ENCODE assay signal across 21 cellular contexts in the genomic region with DNA sequence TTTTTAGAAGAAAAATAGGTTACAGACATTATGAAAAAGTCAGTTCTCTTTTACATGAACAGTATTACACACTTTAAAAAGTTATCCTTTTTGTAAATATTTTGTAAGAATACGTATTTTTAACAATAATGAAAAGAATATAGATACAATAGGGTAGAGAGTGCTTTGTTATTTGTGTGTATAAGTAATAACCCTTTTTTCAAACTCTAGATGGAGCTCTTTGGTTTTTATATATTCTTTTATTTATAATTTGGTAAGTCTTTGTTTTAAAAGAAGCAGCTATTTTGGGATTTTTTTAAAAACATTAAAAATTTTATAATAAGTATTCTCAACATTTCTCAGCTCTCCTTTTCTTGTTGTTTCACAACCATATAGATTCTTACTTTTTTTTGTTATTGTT. TPM values are rescaled to one million over a fixed set of nuclear protein-coding genes. Genes with fewer than 3 reads are reported as not detected.
A peak's percentile ranks its signal among the peaks of the same experiment; 100 is the strongest.
DNase-seq lines count a peak whose midpoint lies in the region; ATAC-seq, FAIRE-seq and TF ChIP-seq lines count a peak whose summit lies in the region.
"Had no signal": no experiment of that assay in that cellular context is flagged by ENCODE, and none has a peak within 500 bp of the region (broad histone marks: within the 10 kb centered on the region; RNA-seq: fewer than 3 reads in every experiment).

No MANE protein-coding gene starts in this region.

- POLR2A ChIA-PET in PC-9 (lab: Charles Lee; ENCODE audit: unreplicated experiment): no interaction called here

- H3K27me3 ChIP-seq in PC-9 (ENCODE audit: insufficient read depth, low read depth): no peaks in the 10 kb centered on the region
- H3K27me3 ChIP-seq in osteoblast (ENCODE audit: insufficient read depth, low read length): no peaks in the 10 kb centered on the region
- H3K27me3 ChIP-seq in upper lobe of left lung: no peaks in the 10 kb centered on the region

- DNase-seq in DMS 273 treated with DMSO at 0.1 percent for 48 hours (lab: John Stamatoyannopoulos, UW) (peak; percentile 0), DMS 273 (lab: John Stamatoyannopoulos, UW; ENCODE audit: unreplicated experiment) (no peak), PC-9 (no peak), osteoblast (ENCODE audit: insufficient read length, low spot score, missing footprints) (peak; percentile 65), 8988T (no peak), UCSD-AML1 (lab: John Stamatoyannopoulos, UW; ENCODE audit: unreplicated experiment) (no peak), upper lobe of left lung (no peak)
- DNase-seq: activated CD4-positive, CD25-positive, alpha-beta regulatory T cell; activated naive CD4-positive, alpha-beta T cell treated with anti-CD3 and anti-CD28 coated beads for 36 hours; CD8-positive, alpha-beta T cell; GDM1; hypothalamus; naive B cell; NCI-H2107; retina; trophoblast cell had no signal

- TF ChIP-seq POLR2A in upper lobe of left lung (IDR thresholded peaks at IDR 0.05): no peak

- H3K79me2 ChIP-seq in PC-9 (ENCODE audit: low read depth) (no peaks in the 10 kb centered on the region), osteoblast (ENCODE audit: insufficient read depth, low read length) (no peaks in the 10 kb centered on the region)

- no peaks in the 10 kb centered on the region for H3K9me2 ChIP-seq in PC-9 (ENCODE audit: insufficient read depth)

- H3K36me3 ChIP-seq in PC-9 (ENCODE audit: low read depth): no peaks in the 10 kb centered on the region
- H3K36me3 ChIP-seq in osteoblast (ENCODE audit: insufficient read depth, low read length): no peaks in the 10 kb centered on the region
- no peaks in the 10 kb centered on the region for H3K36me3 ChIP-seq in upper lobe of left lung

- H3K4me3 ChIP-seq in PC-9: no peak overlapping the region
- H3K4me3 ChIP-seq in osteoblast (ENCODE audit: insufficient read depth, low read length): no peak overlapping the region
- H3K4me3 ChIP-seq in upper lobe of left lung: no peak overlapping the region

- BruUV-seq in PC-9 (replicated peaks; lab: Mats Ljungman, UMichigan): no TSS peak

- CTCF ChIA-PET in PC-9 (lab: Charles Lee): interaction anchor here (0.6 kb wide), 1 partner anchor 418 kb away, joined by 3 read pairs; no protein-coding TSS in a partner anchor

- H3K4me1 ChIP-seq in PC-9 (replicated peaks; ENCODE audit: insufficient read depth): no peaks in the 10 kb centered on the region
- no peaks in the 10 kb centered on the region for H3K4me1 ChIP-seq in osteoblast (ENCODE audit: insufficient read depth, low read length)
- H3K4me1 ChIP-seq in upper lobe of left lung: no peaks in the 10 kb centered on the region

- FAIRE-seq in endometrium (lab: Jason Lieb, UNC): peak; percentile 88
- FAIRE-seq: GM19239, HTR-8/SVneo had no signal

- TF ChIP-seq CTCF in PC-9 (conservative IDR thresholded peaks at IDR 0.05) (peak; percentile 55), osteoblast (IDR thresholded peaks at IDR 0.05; ENCODE audit: extremely low read depth, low read depth, low read length) (peak; percentile 38), upper lobe of left lung (IDR thresholded peaks at IDR 0.05) (no peak)

- ATAC-seq in upper lobe of left lung (ENCODE audit: low FRiP score in 2 of 2): no peak
- ATAC-seq: CD8-positive, alpha-beta T cell; left lobe of liver had no signal

- H4K20me1 ChIP-seq in PC-9 (ENCODE audit: insufficient read depth) (no peaks in the 10 kb centered on the region), osteoblast (ENCODE audit: insufficient read depth, low read length) (no peaks in the 10 kb centered on the region)

- H3K27ac ChIP-seq in PC-9 (no peak overlapping the region), osteoblast (ENCODE audit: low read depth, low read length) (no peak overlapping the region), upper lobe of left lung (no peak overlapping the region)
- H3K27ac ChIP-seq: 22Rv1 had no signal

- TF ChIP-seq EP300 in upper lobe of left lung (IDR thresholded peaks at IDR 0.05): no peak

- H3K4me2 ChIP-seq in PC-9: no peak overlapping the region
- H3K4me2 ChIP-seq in osteoblast (ENCODE audit: insufficient read depth, low read length): no peak overlapping the region

- intact Hi-C loops in PC-9 (cut with micrococcal nuclease; ENCODE audit: unreplicated experiment): no loop called here

- H3F3A ChIP-seq in PC-9 (ENCODE audit: insufficient read depth, low read depth): no peaks in the 10 kb centered on the region

- H2AFZ ChIP-seq in PC-9: no peak overlapping the region
- H2AFZ ChIP-seq in osteoblast (ENCODE audit: low read length): no peak overlapping the region

- H3K9me3 ChIP-seq in PC-9 (ENCODE audit: insufficient read depth, low read depth): no peaks in the 10 kb centered on the region
- H3K9me3 ChIP-seq in osteoblast (ENCODE audit: low read depth, low read length): no peaks in the 10 kb centered on the region
- no peaks in the 10 kb centered on the region for H3K9me3 ChIP-seq in upper lobe of left lung

- WGBS in upper lobe of left lung, 2 donors: 72 to 78% methylated on average over 1 of the region's 1 CpG

RNA-seq across cellular contexts. Expression of gene ACYP2, which starts 46.2 kb away (rescaled TPM):
- 23.9 and 25.9 TPM in 2 replicates for total RNA-seq in PC-9 (2021)
- total RNA-seq in osteoblast: 8.5 and 9.0 TPM in 2 replicates
- 10 to 100 TPM in 5 of 6 donors, 1 to 10 TPM in 1; 8.9 to 15.7 (median 14.8) TPM for total RNA-seq in upper lobe of left lung

Comparison
In these comparisons a context has a peak if more than half of its experiments do, and no peak if none do; other contexts are left out.
1. DNase-seq: peak in DMS 273 treated with DMSO at 0.1 percent for 48 hours (single experiment) and osteoblast (single experiment); none in DMS 273 (single experiment), PC-9 (0 of 2), 8988T (single experiment), UCSD-AML1 (single experiment) and upper lobe of left lung (0 of 2).
2. CTCF ChIP-seq: peak in PC-9 (single experiment) and osteoblast (single experiment); none in upper lobe of left lung (0 of 6).